ENCODE assay signal across 1 cellular context in the genomic region with DNA sequence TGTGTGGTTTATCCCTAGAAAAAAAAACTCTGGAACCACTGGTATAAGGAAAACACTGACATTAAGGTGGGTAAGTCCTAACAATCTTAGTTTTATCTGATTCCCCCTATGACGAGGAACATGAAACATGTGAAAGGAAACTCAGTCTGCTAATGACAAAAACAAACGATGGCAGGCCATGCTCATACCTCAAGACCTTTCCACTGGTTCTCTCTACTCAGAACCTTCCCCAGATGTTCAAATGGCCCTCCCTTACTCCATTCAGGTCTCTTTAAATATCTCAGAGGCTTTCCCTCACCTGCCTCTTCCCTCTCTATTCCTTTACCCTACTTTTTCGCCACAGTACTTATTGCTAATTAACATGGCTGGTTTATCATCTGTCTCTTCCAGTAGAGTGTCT.
TF ChIP-seq lines count a peak whose summit lies in the region.

No MANE protein-coding gene starts in this region.

TF ChIP-seq in endothelial cell of umbilical vein, 7 proteins besides CTCF, POLR2A, EP300 and RAD21 (continued from another document):
- TF ChIP-seq, protein P1, sequence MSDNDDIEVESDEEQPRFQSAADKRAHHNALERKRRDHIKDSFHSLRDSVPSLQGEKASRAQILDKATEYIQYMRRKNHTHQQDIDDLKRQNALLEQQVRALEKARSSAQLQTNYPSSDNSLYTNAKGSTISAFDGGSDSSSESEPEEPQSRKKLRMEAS (IDR thresholded peaks at IDR 0.05; ENCODE audit: insufficient read depth, insufficient read length): no peak
- TF ChIP-seq EZH2 (IDR thresholded peaks at IDR 0.05; ENCODE audit: borderline replicate concordance, low read depth, low read length, severe bottlenecking) (no peak), MYC (IDR thresholded peaks at IDR 0.05; ENCODE audit: low read depth, low read length) (no peak)
